ENCODE assay signal across 25 cellular contexts in the genomic region with DNA sequence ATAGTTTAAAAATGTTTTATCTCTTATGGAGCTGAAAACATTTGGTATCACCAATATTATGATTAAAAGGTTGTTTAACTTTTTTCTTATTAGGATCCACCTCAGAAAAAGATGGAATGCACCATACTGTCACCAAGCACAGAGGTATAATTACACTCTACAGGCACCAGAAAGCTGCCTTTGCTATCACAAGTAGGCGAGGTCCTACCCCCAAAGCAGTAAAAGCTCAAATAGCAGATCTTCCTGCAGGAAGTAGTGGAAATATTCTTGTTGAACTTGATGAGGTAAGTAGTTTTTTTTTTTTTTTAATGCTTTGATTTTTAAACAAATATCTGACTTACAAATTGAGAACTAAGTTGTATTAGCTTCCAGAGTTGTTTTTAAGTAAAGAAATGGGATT.
DNase-seq lines count a peak whose midpoint lies in the region; ATAC-seq, FAIRE-seq and TF ChIP-seq lines count a peak whose summit lies in the region.
"Had no signal": no experiment of that assay in that cellular context is flagged by ENCODE, and none has a peak within 500 bp of the region (broad histone marks: within the 10 kb centered on the region; RNA-seq: fewer than 3 reads in every experiment).

No MANE protein-coding gene starts in this region.

- CTCF ChIA-PET in A549 (lab: Yijun Ruan, JAX) = no interaction called here

- peak; percentile 51 for FAIRE-seq in A549 (lab: Jason Lieb, UNC)
- FAIRE-seq: GM12891 had no signal

- DNase-seq in A549 (ENCODE audit: low read depth in 1 of 2, low spot score in 1 of 2) = no peak
- DNase-seq in hepatocyte (ENCODE audit: low spot score) = peak; percentile 8
- DNase-seq in lung microvascular endothelial cell (ENCODE audit: low read depth in 2 of 2) = peak; percentile 5 to 54
- DNase-seq in putamen (ENCODE audit: low spot score) = peak; percentile 11
- no peak for DNase-seq in GM03348 (ENCODE audit: low spot score)
- no peak for DNase-seq in NCI-H1930 (lab: John Stamatoyannopoulos, UW)
- no peak for DNase-seq in activated CD4-positive, CD25-positive, alpha-beta regulatory T cell treated with anti-CD3 and anti-CD28 coated beads, Interleukin-2, amount 50 U/mL, for 72 hours
- DNase-seq: ACHN; BE2C; C1 segment of cervical spinal cord; CD4-positive, alpha-beta memory T cell; CD4-positive, CD25-positive, alpha-beta regulatory T cell; CD8-positive, alpha-beta memory T cell; COR-L47; DMS 273 treated with DMSO at 0.1 percent for 48 hours; DMS153; DMS53; DMS79; DND-41; EL; GDM1 had no signal

- no peaks in the 10 kb centered on the region for H3K27me3 ChIP-seq in hepatocyte
- H3K27me3 ChIP-seq: BE2C, BLaER1 had no signal

- 82% methylated on average over 1 of the region's 1 CpG for WGBS in A549 (ENCODE audit: missing lambda C conversion rate)
- WGBS in hepatocyte (ENCODE audit: low lambda C conversion rate, missing lambda C conversion rate) = 76% methylated on average over 1 of the region's 1 CpG

- no peaks in the 10 kb centered on the region for H3K9me2 ChIP-seq in hepatocyte (replicated peaks; ENCODE audit: insufficient read depth)

- no peaks in the 10 kb centered on the region for H3K79me2 ChIP-seq in hepatocyte

- no peak overlapping the region for H3K4me3 ChIP-seq in A549
- no peak overlapping the region for H3K4me3 ChIP-seq in hepatocyte
- H3K4me3 ChIP-seq: BLaER1 had no signal

- POLR2A ChIA-PET in A549 (lab: Yijun Ruan, JAX) = no interaction called here

- H3K4me1 ChIP-seq in A549 (no peaks in the 10 kb centered on the region), hepatocyte (ENCODE audit: insufficient read depth) (no peaks in the 10 kb centered on the region)
- H3K4me1 ChIP-seq: BE2C, BLaER1 had no signal

- no peak for TF ChIP-seq RAD21 in A549 (conservative IDR thresholded peaks at IDR 0.05 in 1 of 2, IDR thresholded peaks at IDR 0.05 in 1 of 2)

- peaks cover 9% of the 10 kb centered on the region for H3K36me3 ChIP-seq in hepatocyte (replicated peaks; ENCODE audit: insufficient read depth, low read depth)

- H3K27ac ChIP-seq in A549 (no peak overlapping the region), hepatocyte (peak overlapping the region; percentile 51)
- H3K27ac ChIP-seq: 22Rv1, BLaER1 had no signal

- H3K9me3 ChIP-seq in A549 (no peaks in the 10 kb centered on the region), hepatocyte (ENCODE audit: low read depth) (no peaks in the 10 kb centered on the region)
- H3K9me3 ChIP-seq: BE2C, BLaER1 had no signal

- no peak for TF ChIP-seq POLR2A in A549 (IDR thresholded peaks at IDR 0.05; ENCODE audit: low read length)

- no peak overlapping the region for H2AFZ ChIP-seq in hepatocyte

- H4K20me1 ChIP-seq in hepatocyte (ENCODE audit: insufficient read depth, poor library complexity, severe bottlenecking) = no peaks in the 10 kb centered on the region
- H4K20me1 ChIP-seq: BLaER1 had no signal

- no peak overlapping the region for H3K4me2 ChIP-seq in A549
- H3K4me2 ChIP-seq in hepatocyte = no peak overlapping the region
- H3K4me2 ChIP-seq: BLaER1 had no signal

- no peak for ATAC-seq in A549
- ATAC-seq in GM18867 (IDR thresholded peaks at IDR 0.05; ENCODE audit: unreplicated experiment) = no peak

- TF ChIP-seq CTCF in A549 (IDR thresholded peaks at IDR 0.05) (no peak), hepatocyte (IDR thresholded peaks at IDR 0.05; ENCODE audit: poor library complexity) (no peak)

- no peak for TF ChIP-seq EP300 in A549 (IDR thresholded peaks at IDR 0.05)

TF ChIP-seq in A549, 52 proteins besides CTCF, POLR2A, EP300 and RAD21:
- TF ChIP-seq ZC3H11A (IDR thresholded peaks at IDR 0.05) (no peak), CHD4 (IDR thresholded peaks at IDR 0.05; ENCODE audit: borderline replicate concordance) (no peak), POLR2AphosphoS2 (conservative IDR thresholded peaks at IDR 0.05; ENCODE audit: low read length) (no peak), BHLHE40 (IDR thresholded peaks at IDR 0.05; ENCODE audit: low read depth, low read length) (no peak), RFX5 (IDR thresholded peaks at IDR 0.05) (no peak), CEBPB (IDR thresholded peaks at IDR 0.05) (no peak), PHF8 (IDR thresholded peaks at IDR 0.05; ENCODE audit: borderline replicate concordance, low read depth) (no peak), JUNB (IDR thresholded peaks at IDR 0.05) (no peak), RARB (CRISPR knock-in tag; IDR thresholded peaks at IDR 0.05) (no peak)
TF ChIP-seq in A549: peak in this region for 0.

Comparison
In these comparisons a context has a peak if more than half of its experiments do, and no peak if none do; other contexts are left out.
1. DNase-seq: peak in hepatocyte (single experiment), lung microvascular endothelial cell (2 of 2) and putamen (single experiment); none in A549 (0 of 2), GM03348 (single experiment), NCI-H1930 (0 of 2) and activated CD4-positive, CD25-positive, alpha-beta regulatory T cell treated with anti-CD3 and anti-CD28 coated beads, Interleukin-2, amount 50 U/mL, for 72 hours (single experiment).